ENCODE assay signal across 1 cellular context in the genomic region with DNA sequence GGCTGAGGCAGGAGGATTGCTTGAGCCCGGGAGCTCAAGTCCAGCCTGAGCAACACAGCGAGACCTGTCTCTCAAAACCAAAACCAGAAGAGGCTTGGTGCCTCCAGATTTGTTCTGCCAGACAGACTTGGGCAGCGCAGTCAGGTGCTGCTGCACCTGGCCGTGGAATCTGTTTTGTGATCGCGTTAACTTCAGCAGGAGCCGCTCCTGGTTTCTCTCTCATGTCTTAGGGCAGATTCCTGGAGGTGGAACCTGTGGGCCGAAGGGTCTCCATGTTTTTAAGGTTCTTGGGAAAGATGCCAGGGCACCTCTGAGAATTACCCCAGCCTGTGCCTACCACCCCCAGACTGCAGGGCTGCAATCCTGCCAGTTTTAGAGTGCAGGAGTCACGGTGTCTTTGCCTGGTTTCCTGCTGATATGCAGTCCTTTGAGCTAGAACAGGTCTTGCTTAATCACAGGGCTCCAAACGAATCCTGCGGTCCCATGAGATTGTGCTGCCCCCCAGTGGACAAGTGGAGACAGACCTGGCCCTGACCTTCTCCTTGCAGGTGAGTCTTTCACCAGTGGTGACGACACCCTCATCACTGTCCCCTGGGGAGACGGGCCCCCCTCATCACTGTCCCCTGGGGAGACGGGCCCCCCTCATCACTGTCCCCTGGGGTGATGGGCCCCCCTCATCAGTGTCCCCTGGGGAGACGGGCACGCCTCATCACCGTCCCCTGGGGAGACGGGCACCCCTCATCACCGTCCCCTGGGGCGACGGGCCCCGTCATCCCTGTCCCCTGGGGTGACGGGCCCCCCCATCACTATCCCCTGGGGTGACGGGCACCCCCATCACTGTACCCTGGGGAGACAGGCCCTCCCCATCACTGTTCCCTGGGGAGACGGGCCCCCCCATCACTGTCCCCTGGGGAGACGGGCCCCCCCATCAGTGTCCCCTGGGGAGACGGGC.
TF ChIP-seq lines count a peak whose summit lies in the region.

No MANE protein-coding gene starts in this region.

TF ChIP-seq in HepG2, 621 proteins besides CTCF, POLR2A, EP300 and RAD21 (continued from another document):
- TF ChIP-seq, protein P1, sequence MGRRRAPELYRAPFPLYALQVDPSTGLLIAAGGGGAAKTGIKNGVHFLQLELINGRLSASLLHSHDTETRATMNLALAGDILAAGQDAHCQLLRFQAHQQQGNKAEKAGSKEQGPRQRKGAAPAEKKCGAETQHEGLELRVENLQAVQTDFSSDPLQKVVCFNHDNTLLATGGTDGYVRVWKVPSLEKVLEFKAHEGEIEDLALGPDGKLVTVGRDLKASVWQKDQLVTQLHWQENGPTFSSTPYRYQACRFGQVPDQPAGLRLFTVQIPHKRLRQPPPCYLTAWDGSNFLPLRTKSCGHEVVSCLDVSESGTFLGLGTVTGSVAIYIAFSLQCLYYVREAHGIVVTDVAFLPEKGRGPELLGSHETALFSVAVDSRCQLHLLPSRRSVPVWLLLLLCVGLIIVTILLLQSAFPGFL (CRISPR knock-in tag; IDR thresholded peaks at IDR 0.05), result no peak
- no peak for TF ChIP-seq SETDB1 (CRISPR knock-in tag; IDR thresholded peaks at IDR 0.05; ENCODE audit: borderline replicate concordance)
- 0 out of 2 replicates have a peak, but pooled peaks have one; percentile 34 for TF ChIP-seq CCDC6 (CRISPR knock-in tag; IDR thresholded peaks at IDR 0.05)
- TF ChIP-seq NR2F1 (CRISPR knock-in tag; IDR thresholded peaks at IDR 0.05), result no peak
- TF ChIP-seq ADNP (CRISPR knock-in tag; IDR thresholded peaks at IDR 0.05), result no peak
- no peak for TF ChIP-seq ZBTB1 (CRISPR knock-in tag; IDR thresholded peaks at IDR 0.05; ENCODE audit: borderline replicate concordance)
- TF ChIP-seq, protein P2, sequence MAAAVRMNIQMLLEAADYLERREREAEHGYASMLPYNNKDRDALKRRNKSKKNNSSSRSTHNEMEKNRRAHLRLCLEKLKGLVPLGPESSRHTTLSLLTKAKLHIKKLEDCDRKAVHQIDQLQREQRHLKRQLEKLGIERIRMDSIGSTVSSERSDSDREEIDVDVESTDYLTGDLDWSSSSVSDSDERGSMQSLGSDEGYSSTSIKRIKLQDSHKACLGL (CRISPR knock-in tag; IDR thresholded peaks at IDR 0.05), result no peak
- TF ChIP-seq SKI (IDR thresholded peaks at IDR 0.05; ENCODE audit: partially characterized antibody), result no peak
- no peak for TF ChIP-seq CCAR2 (optimal IDR thresholded peaks at IDR 0.05; ENCODE audit: low read depth, low read length)
- TF ChIP-seq YY1 (IDR thresholded peaks at IDR 0.05; ENCODE audit: insufficient read depth, insufficient replicate concordance, low read depth, low read length), result no peak
- peak; percentile 54; the same call in 1 of the 2 replicates for TF ChIP-seq ZNF788 (CRISPR knock-in tag; IDR thresholded peaks at IDR 0.05; ENCODE audit: borderline replicate concordance)
- TF ChIP-seq KDM2A (CRISPR knock-in tag; IDR thresholded peaks at IDR 0.05; ENCODE audit: borderline replicate concordance, low read depth), result peak; percentile 63; the same call in 1 of the 2 replicates
- no peak for TF ChIP-seq ZIK1 (CRISPR knock-in tag; IDR thresholded peaks at IDR 0.05; ENCODE audit: borderline replicate concordance, low read depth)
- TF ChIP-seq NBN (conservative IDR thresholded peaks at IDR 0.05), result no peak
- TF ChIP-seq ZNF652 (CRISPR knock-in tag; IDR thresholded peaks at IDR 0.05; ENCODE audit: borderline replicate concordance, low read depth), result no peak
- no peak for TF ChIP-seq ZNF354B (CRISPR knock-in tag; IDR thresholded peaks at IDR 0.05)
- no peak for TF ChIP-seq MTF1 (CRISPR knock-in tag; IDR thresholded peaks at IDR 0.05)
- no peak for TF ChIP-seq ZNF441 (CRISPR knock-in tag; IDR thresholded peaks at IDR 0.05; ENCODE audit: borderline replicate concordance)
- peak; percentile 43; the same call in 1 of the 2 replicates for TF ChIP-seq ZFX (CRISPR knock-in tag; IDR thresholded peaks at IDR 0.05; ENCODE audit: low read depth)
- no peak for TF ChIP-seq KLF13 (CRISPR knock-in tag; IDR thresholded peaks at IDR 0.05)
- no peak for TF ChIP-seq KLF6 (CRISPR knock-in tag; IDR thresholded peaks at IDR 0.05)
- TF ChIP-seq, protein P3, sequence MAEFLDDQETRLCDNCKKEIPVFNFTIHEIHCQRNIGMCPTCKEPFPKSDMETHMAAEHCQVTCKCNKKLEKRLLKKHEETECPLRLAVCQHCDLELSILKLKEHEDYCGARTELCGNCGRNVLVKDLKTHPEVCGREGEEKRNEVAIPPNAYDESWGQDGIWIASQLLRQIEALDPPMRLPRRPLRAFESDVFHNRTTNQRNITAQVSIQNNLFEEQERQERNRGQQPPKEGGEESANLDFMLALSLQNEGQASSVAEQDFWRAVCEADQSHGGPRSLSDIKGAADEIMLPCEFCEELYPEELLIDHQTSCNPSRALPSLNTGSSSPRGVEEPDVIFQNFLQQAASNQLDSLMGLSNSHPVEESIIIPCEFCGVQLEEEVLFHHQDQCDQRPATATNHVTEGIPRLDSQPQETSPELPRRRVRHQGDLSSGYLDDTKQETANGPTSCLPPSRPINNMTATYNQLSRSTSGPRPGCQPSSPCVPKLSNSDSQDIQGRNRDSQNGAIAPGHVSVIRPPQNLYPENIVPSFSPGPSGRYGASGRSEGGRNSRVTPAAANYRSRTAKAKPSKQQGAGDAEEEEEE (CRISPR knock-in tag; IDR thresholded peaks at IDR 0.05; ENCODE audit: borderline replicate concordance), result no peak
